ENCODE assay signal across 1 cellular context in the genomic region with DNA sequence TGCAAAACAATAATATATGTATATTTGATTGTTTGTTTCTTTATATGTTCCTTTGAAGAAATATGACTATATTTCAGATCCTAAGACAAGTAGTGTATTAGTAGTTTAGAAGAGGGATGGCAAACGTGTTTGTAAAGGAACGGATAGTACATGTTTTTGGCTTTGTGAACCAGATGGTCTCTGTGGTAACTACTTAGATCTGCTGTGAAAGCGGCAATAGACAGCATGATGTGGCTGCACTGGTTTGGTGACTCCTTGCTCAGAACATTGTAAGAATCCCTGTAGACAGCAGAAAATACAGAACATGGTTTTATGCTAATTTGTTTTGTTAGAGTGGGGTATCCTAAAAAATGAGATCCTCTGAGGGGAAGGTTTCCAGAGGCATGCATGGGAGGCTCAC.
TF ChIP-seq lines count a peak whose summit lies in the region.

No MANE protein-coding gene starts in this region.

TF ChIP-seq in WTC11, 78 proteins besides CTCF, POLR2A, EP300 and RAD21:
- TF ChIP-seq, protein P1, sequence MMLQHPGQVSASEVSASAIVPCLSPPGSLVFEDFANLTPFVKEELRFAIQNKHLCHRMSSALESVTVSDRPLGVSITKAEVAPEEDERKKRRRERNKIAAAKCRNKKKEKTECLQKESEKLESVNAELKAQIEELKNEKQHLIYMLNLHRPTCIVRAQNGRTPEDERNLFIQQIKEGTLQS (CRISPR knock-in tag; conservative IDR thresholded peaks at IDR 0.05), result no peak
- TF ChIP-seq NFYB (CRISPR knock-in tag; conservative IDR thresholded peaks at IDR 0.05; ENCODE audit: low read depth) (no peak), ZNF263 (CRISPR knock-in tag; IDR thresholded peaks at IDR 0.05; ENCODE audit: low read depth) (no peak), MXD4 (CRISPR knock-in tag; IDR thresholded peaks at IDR 0.05; ENCODE audit: borderline replicate concordance) (no peak), FOXK1 (CRISPR knock-in tag; IDR thresholded peaks at IDR 0.05) (no peak), ZNF317 (CRISPR knock-in tag; IDR thresholded peaks at IDR 0.05; ENCODE audit: borderline replicate concordance, low read depth) (no peak), ZNF396 (CRISPR knock-in tag; IDR thresholded peaks at IDR 0.05; ENCODE audit: borderline replicate concordance) (no peak), JAZF1 (CRISPR knock-in tag; IDR thresholded peaks at IDR 0.05) (no peak), ZNF138 (CRISPR knock-in tag; conservative IDR thresholded peaks at IDR 0.05) (no peak), SP1 (CRISPR knock-in tag; conservative IDR thresholded peaks at IDR 0.05) (no peak), IRF2 (CRISPR knock-in tag; IDR thresholded peaks at IDR 0.05; ENCODE audit: borderline replicate concordance, low read depth) (no peak), ZNF219 (CRISPR knock-in tag; IDR thresholded peaks at IDR 0.05; ENCODE audit: borderline replicate concordance) (no peak)
- TF ChIP-seq, protein P2, sequence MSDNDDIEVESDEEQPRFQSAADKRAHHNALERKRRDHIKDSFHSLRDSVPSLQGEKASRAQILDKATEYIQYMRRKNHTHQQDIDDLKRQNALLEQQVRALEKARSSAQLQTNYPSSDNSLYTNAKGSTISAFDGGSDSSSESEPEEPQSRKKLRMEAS (CRISPR knock-in tag; IDR thresholded peaks at IDR 0.05), result no peak
- TF ChIP-seq, protein P3, sequence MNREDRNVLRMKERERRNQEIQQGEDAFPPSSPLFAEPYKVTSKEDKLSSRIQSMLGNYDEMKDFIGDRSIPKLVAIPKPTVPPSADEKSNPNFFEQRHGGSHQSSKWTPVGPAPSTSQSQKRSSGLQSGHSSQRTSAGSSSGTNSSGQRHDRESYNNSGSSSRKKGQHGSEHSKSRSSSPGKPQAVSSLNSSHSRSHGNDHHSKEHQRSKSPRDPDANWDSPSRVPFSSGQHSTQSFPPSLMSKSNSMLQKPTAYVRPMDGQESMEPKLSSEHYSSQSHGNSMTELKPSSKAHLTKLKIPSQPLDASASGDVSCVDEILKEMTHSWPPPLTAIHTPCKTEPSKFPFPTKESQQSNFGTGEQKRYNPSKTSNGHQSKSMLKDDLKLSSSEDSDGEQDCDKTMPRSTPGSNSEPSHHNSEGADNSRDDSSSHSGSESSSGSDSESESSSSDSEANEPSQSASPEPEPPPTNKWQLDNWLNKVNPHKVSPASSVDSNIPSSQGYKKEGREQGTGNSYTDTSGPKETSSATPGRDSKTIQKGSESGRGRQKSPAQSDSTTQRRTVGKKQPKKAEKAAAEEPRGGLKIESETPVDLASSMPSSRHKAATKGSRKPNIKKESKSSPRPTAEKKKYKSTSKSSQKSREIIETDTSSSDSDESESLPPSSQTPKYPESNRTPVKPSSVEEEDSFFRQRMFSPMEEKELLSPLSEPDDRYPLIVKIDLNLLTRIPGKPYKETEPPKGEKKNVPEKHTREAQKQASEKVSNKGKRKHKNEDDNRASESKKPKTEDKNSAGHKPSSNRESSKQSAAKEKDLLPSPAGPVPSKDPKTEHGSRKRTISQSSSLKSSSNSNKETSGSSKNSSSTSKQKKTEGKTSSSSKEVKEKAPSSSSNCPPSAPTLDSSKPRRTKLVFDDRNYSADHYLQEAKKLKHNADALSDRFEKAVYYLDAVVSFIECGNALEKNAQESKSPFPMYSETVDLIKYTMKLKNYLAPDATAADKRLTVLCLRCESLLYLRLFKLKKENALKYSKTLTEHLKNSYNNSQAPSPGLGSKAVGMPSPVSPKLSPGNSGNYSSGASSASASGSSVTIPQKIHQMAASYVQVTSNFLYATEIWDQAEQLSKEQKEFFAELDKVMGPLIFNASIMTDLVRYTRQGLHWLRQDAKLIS (CRISPR knock-in tag; IDR thresholded peaks at IDR 0.05; ENCODE audit: borderline replicate concordance), result no peak
- TF ChIP-seq, protein P4, sequence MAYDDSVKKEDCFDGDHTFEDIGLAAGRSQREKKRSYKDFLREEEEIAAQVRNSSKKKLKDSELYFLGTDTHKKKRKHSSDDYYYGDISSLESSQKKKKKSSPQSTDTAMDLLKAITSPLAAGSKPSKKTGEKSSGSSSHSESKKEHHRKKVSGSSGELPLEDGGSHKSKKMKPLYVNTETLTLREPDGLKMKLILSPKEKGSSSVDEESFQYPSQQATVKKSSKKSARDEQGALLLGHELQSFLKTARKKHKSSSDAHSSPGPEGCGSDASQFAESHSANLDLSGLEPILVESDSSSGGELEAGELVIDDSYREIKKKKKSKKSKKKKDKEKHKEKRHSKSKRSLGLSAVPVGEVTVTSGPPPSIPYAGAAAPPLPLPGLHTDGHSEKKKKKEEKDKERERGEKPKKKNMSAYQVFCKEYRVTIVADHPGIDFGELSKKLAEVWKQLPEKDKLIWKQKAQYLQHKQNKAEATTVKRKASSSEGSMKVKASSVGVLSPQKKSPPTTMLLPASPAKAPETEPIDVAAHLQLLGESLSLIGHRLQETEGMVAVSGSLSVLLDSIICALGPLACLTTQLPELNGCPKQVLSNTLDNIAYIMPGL (CRISPR knock-in tag; IDR thresholded peaks at IDR 0.05), result no peak
- TF ChIP-seq, protein P5, sequence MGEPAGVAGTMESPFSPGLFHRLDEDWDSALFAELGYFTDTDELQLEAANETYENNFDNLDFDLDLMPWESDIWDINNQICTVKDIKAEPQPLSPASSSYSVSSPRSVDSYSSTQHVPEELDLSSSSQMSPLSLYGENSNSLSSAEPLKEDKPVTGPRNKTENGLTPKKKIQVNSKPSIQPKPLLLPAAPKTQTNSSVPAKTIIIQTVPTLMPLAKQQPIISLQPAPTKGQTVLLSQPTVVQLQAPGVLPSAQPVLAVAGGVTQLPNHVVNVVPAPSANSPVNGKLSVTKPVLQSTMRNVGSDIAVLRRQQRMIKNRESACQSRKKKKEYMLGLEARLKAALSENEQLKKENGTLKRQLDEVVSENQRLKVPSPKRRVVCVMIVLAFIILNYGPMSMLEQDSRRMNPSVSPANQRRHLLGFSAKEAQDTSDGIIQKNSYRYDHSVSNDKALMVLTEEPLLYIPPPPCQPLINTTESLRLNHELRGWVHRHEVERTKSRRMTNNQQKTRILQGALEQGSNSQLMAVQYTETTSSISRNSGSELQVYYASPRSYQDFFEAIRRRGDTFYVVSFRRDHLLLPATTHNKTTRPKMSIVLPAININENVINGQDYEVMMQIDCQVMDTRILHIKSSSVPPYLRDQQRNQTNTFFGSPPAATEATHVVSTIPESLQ (CRISPR knock-in tag; IDR thresholded peaks at IDR 0.05), result no peak
